Comparison of ENCODE assay signal across 10 cellular contexts in genomic region chr22:37803636-37804371, GRCh38. TPM values are rescaled to one million over a fixed set of nuclear protein-coding genes. Genes with fewer than 3 reads are reported as not detected.
DNase-seq lines count a peak whose midpoint lies in the region; ATAC-seq, FAIRE-seq and TF ChIP-seq lines count a peak whose summit lies in the region.
"Had no signal": no experiment of that assay in that cellular context is flagged by ENCODE, and none has a peak within 500 bp of the region (broad histone marks: within the 10 kb centered on the region; RNA-seq: fewer than 3 reads in every experiment).

No MANE protein-coding gene starts in this region.

- H3K4me1 Mint-ChIP-seq in activated CD4-positive, alpha-beta T cell treated with anti-CD3 and anti-CD28 coated beads, Interleukin-2, amount 10 ng/mL, durations not matched to agents 24 days and 14 days: peaks cover 39% of the 10 kb centered on the region

- H3K36me3 ChIP-seq in subcutaneous abdominal adipose tissue (ENCODE audit: control insufficient read depth in 5 of 5, insufficient read depth in 5 of 5, low read length in 5 of 5) (no peaks in the 10 kb centered on the region), small intestine (ENCODE audit: control insufficient read depth in 2 of 2, insufficient read depth in 2 of 2, low read length in 2 of 2) (no peaks in the 10 kb centered on the region)

- H3K9me3 ChIP-seq in iPS-18c (ENCODE audit: control insufficient read depth, insufficient read depth, low read length) (no peaks in the 10 kb centered on the region), subcutaneous abdominal adipose tissue (ENCODE audit: control insufficient read depth in 5 of 5, low read length in 5 of 5) (no peaks in the 10 kb centered on the region), small intestine (ENCODE audit: control insufficient read depth, low read depth) (no peaks in the 10 kb centered on the region)

- no peak for FAIRE-seq in small intestine (lab: Jason Lieb, UNC)

- TF ChIP-seq CTCF in VCaP (conservative IDR thresholded peaks at IDR 0.05): no peak
- TF ChIP-seq CTCF in foreskin fibroblast (IDR thresholded peaks at IDR 0.05; ENCODE audit: low read depth, low read length): no peak

- peaks cover 34% of the 10 kb centered on the region for H3K27me3 Mint-ChIP-seq in activated CD4-positive, alpha-beta T cell treated with anti-CD3 and anti-CD28 coated beads, Interleukin-2, amount 10 ng/mL, durations not matched to agents 24 days and 14 days

- peak overlapping the region in 4 of 5 donors; percentile 1 to 78 (median 60) for H3K9ac ChIP-seq in subcutaneous abdominal adipose tissue (ENCODE audit: low read length in 5 of 5)

- H3K27me3 ChIP-seq in subcutaneous abdominal adipose tissue (ENCODE audit: control insufficient read depth in 5 of 5, insufficient read depth in 4 of 5, low read length in 5 of 5) (no peaks in the 10 kb centered on the region), small intestine (ENCODE audit: control insufficient read depth in 2 of 2, insufficient read depth in 2 of 2, low read length in 2 of 2) (no peaks in the 10 kb centered on the region)

- H3K36me3 Mint-ChIP-seq in activated CD4-positive, alpha-beta T cell treated with anti-CD3 and anti-CD28 coated beads, Interleukin-2, amount 10 ng/mL, durations not matched to agents 24 days and 14 days (ENCODE audit: low read depth): peaks cover 5% of the 10 kb centered on the region

- DNase-seq in activated CD4-positive, alpha-beta T cell treated with anti-CD3 and anti-CD28 coated beads, Interleukin-2, amount 10 ng/mL, durations not matched to agents 24 days and 14 days: peak; percentile 61
- no peak for DNase-seq in activated CD4-positive, alpha-beta T cell treated with anti-CD3 and anti-CD28 coated beads for 1 hour
- no peak for DNase-seq in small intestine
- no peak for DNase-seq in foreskin fibroblast
- DNase-seq: hippocampal formation had no signal

- intact Hi-C loops in activated CD4-positive, alpha-beta T cell treated with anti-CD3 and anti-CD28 coated beads, Interleukin-2, amount 10 ng/mL, durations not matched to agents 24 days and 14 days (cut with micrococcal nuclease): loop anchor here (2.0 kb wide), 1 partner anchor 15 kb away; no protein-coding TSS in a partner anchor

- 55 to 61% (median 56%) methylated on average over 34 of the region's 34 CpGs for WGBS in small intestine, 3 donors

- H3K4me1 ChIP-seq in subcutaneous abdominal adipose tissue (ENCODE audit: control insufficient read depth in 5 of 5, insufficient read depth in 5 of 5, low read length in 5 of 5) (peaks cover 2 to 61% (median 55%) of the 10 kb centered on the region in 5 donors), small intestine (ENCODE audit: control insufficient read depth in 2 of 2, insufficient read depth in 1 of 2, low read depth in 1 of 2, low read length in 1 of 2) (peaks cover 3 to 5% of the 10 kb centered on the region in 2 donors)

- peak overlapping the region; percentile 73 for H3K27ac Mint-ChIP-seq in activated CD4-positive, alpha-beta T cell treated with anti-CD3 and anti-CD28 coated beads, Interleukin-2, amount 10 ng/mL, durations not matched to agents 24 days and 14 days

- H3K4me3 ChIP-seq in iPS-18c (ENCODE audit: insufficient read depth, low read depth, low read length) (peak overlapping the region; percentile 89), subcutaneous abdominal adipose tissue (ENCODE audit: low read depth in 1 of 5, low read length in 5 of 5) (peak overlapping the region in 3 of 5 donors; percentile 69 to 79 (median 77)), small intestine (ENCODE audit: low read depth in 1 of 2, low read length in 2 of 2) (peak overlapping the region in 1 of 2 donors; percentile 64), foreskin fibroblast (ENCODE audit: low read depth in 1 of 2, low read length in 2 of 2) (peak overlapping the region in 1 of 2 donors; percentile 10)

- H3K4me3 Mint-ChIP-seq in activated CD4-positive, alpha-beta T cell treated with anti-CD3 and anti-CD28 coated beads, Interleukin-2, amount 10 ng/mL, durations not matched to agents 24 days and 14 days: peak overlapping the region; percentile 83

- no peak for ATAC-seq in HG02885 (IDR thresholded peaks at IDR 0.05; ENCODE audit: poor library complexity, unreplicated experiment)

- H3K9me3 Mint-ChIP-seq in activated CD4-positive, alpha-beta T cell treated with anti-CD3 and anti-CD28 coated beads, Interleukin-2, amount 10 ng/mL, durations not matched to agents 24 days and 14 days: no peaks in the 10 kb centered on the region

- peak overlapping the region; percentile 93 for H3K27ac ChIP-seq in VCaP
- no peak overlapping the region for H3K27ac ChIP-seq in subcutaneous abdominal adipose tissue (ENCODE audit: low read depth, low read length)
- H3K27ac ChIP-seq in small intestine (ENCODE audit: low read depth in 1 of 2, low read length in 1 of 2): peak overlapping the region in 1 of 2 donors; percentile 78

RNA-seq across cellular contexts. Expression of gene GCAT, which starts 3.9 kb away (rescaled TPM):
- total RNA-seq in activated CD4-positive, alpha-beta T cell treated with anti-CD3 and anti-CD28 coated beads, Interleukin-2, amount 10 ng/mL, durations not matched to agents 24 days and 14 days: 27.7 and 28.9 TPM in 2 replicates
- 10 to 100 TPM in 1 of 3 donors, 1 to 10 TPM in 2; 2.9 to 12.3 (median 6.8) TPM for polyA plus RNA-seq in small intestine

RNA-seq across cellular contexts. Expression of gene GALR3, which starts 19.4 kb away (rescaled TPM):
- not detected in 2 replicates for total RNA-seq in activated CD4-positive, alpha-beta T cell treated with anti-CD3 and anti-CD28 coated beads, Interleukin-2, amount 10 ng/mL, durations not matched to agents 24 days and 14 days
- polyA plus RNA-seq in small intestine: not detected
- total RNA-seq: LHCN-M2 had no signal

RNA-seq across cellular contexts. Expression of gene ANKRD54, which starts 40.3 kb away (rescaled TPM):
- 27.2 and 29.9 TPM in 2 replicates for total RNA-seq in activated CD4-positive, alpha-beta T cell treated with anti-CD3 and anti-CD28 coated beads, Interleukin-2, amount 10 ng/mL, durations not matched to agents 24 days and 14 days
- 10 to 100 TPM; 15.4 to 21.7 (median 19.6) TPM for polyA plus RNA-seq in small intestine

RNA-seq across cellular contexts. Expression of gene EIF3L, which starts 45.4 kb away (rescaled TPM):
- total RNA-seq in activated CD4-positive, alpha-beta T cell treated with anti-CD3 and anti-CD28 coated beads, Interleukin-2, amount 10 ng/mL, durations not matched to agents 24 days and 14 days: 460 and 480 TPM in 2 replicates
- 100 to 1,000 TPM; 176 to 381 (median 266) TPM for polyA plus RNA-seq in small intestine
